ENCODE assay signal across 11 cellular contexts in the genomic region with DNA sequence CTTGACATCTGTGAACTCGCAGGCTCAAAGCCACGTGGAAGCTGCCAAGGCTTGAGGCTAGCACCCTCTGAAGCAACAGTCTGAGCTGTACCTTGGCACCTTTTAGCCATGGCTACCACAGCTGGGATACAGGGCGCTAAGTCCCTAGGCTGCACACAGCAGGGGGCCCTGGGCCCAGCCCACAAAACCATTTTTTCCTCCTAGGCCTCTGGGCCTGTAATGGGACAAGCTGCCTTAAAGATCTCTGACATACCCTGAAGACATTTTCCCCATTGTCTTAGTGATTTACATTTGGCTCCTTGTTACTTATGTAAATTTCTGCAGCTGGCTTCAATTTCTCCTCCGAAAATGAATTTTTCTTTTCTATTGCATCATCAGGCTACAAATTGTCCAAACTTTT.
"Had no signal": no experiment of that assay in that cellular context is flagged by ENCODE, and none has a peak within 500 bp of the region (broad histone marks: within the 10 kb centered on the region; RNA-seq: fewer than 3 reads in every experiment).

No MANE protein-coding gene starts in this region.

- H3K4me3 ChIP-seq: GM23248 had no signal

- H2AFZ ChIP-seq: GM23248 had no signal

- H3K27ac ChIP-seq: GM23248, HL-60, KMS-11 had no signal

- H3K4me2 ChIP-seq: KMS-11 had no signal

- H3K9ac ChIP-seq: GM23248, KMS-11 had no signal

- FAIRE-seq: H54 had no signal

- DNase-seq: GM23248, GOT3, H9, HCEC 1CT, HFFc6, IMR-90, Karpas-422, KBM-7 had no signal
